In the genomic region with DNA sequence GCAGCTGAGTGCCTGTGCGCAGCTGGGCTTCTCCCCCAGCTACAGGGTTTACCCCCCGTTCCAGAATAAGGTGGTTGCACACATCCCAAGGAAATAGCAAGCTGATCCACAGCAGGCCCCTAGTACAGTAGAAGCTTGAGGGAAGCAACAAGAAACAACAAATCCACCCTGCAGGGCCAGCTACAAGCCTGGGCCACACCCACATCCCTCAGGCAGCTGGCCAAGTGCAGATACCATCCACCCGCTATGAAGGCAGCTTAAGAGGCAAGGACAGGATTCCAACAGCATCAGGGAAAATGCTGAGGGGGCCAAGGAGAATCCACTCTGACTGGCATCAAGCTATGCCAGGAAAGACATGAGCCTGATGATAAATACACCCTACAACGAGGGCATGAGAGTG, we compare ENCODE assay signal across 14 cellular contexts.
A peak's percentile ranks its signal among the peaks of the same experiment; 100 is the strongest.
DNase-seq lines count a peak whose midpoint lies in the region; ATAC-seq and TF ChIP-seq lines count a peak whose summit lies in the region.
"Had no signal": no experiment of that assay in that cellular context is flagged by ENCODE, and none has a peak within 500 bp of the region (broad histone marks: within the 10 kb centered on the region; RNA-seq: fewer than 3 reads in every experiment).

No MANE protein-coding gene starts in this region.

- intact Hi-C loops in posterior vena cava (cut with DNase I): loop anchor here in 1 of 2 donors (10.0 kb wide), 1 partner anchor 253 kb away; no protein-coding TSS in a partner anchor
- intact Hi-C loops in CD8-positive, alpha-beta T cell (cut with DNase I, micrococcal nuclease): no loop called here

- POLR2A ChIA-PET in CD8-positive, alpha-beta T cell (lab: Charles Lee): no interaction called here

- H3K4me3 ChIP-seq in RWPE2 (ENCODE audit: severe bottlenecking) (no peak overlapping the region), BE2C (ENCODE audit: low read depth, low read length) (no peak overlapping the region), H7 (ENCODE audit: insufficient read depth, low read depth, low read length) (no peak overlapping the region)
- no peak overlapping the region for H3K4me3 ChIP-seq in CD8-positive, alpha-beta T cell (ENCODE audit: low read depth, low read length)
- H3K4me3 ChIP-seq: HAP-1, suprapubic skin had no signal

- peak; percentile 85 for ATAC-seq in RWPE2 (ENCODE audit: low read depth)
- no peak for ATAC-seq in CD8-positive, alpha-beta T cell
- ATAC-seq in activated naive CD4-positive, alpha-beta T cell treated with anti-CD3 and anti-CD28 coated beads, Interleukin-2, amount 50 U/mL, for 72 hours: no peak

- H3K4me1 Mint-ChIP-seq in CD8-positive, alpha-beta T cell (ENCODE audit: low read depth): no peaks in the 10 kb centered on the region

- DNase-seq in COLO829 (ENCODE audit: low spot score) (peak; percentile 56), RWPE2 (ENCODE audit: low spot score) (peak; percentile 70), globus pallidus (ENCODE audit: low spot score) (peak; percentile 29), posterior vena cava (ENCODE audit: low spot score) (peak; percentile 89), BE2C (no peak), H7 (no peak)
- no peak for DNase-seq in CD8-positive, alpha-beta T cell
- no peak for DNase-seq in activated naive CD4-positive, alpha-beta T cell treated with anti-CD3 and anti-CD28 coated beads, Interleukin-2, amount 50 U/mL, for 72 hours (ENCODE audit: low spot score in 2 of 2)
- DNase-seq: DMS153; NCI-H146; RPMI8226; stimulated activated CD4-positive, alpha-beta T cell treated with anti-CD3 and anti-CD28 coated beads, Interleukin-2, amount 100 ng/mL, for 24 hours had no signal

- H3K27me3 Mint-ChIP-seq in CD8-positive, alpha-beta T cell (ENCODE audit: low read depth): no peaks in the 10 kb centered on the region

- H3K4me1 ChIP-seq in RWPE2 (ENCODE audit: insufficient read depth, poor library complexity, severe bottlenecking) (no peaks in the 10 kb centered on the region), BE2C (no peaks in the 10 kb centered on the region)
- no peaks in the 10 kb centered on the region for H3K4me1 ChIP-seq in CD8-positive, alpha-beta T cell (ENCODE audit: insufficient read depth, low read length)
- H3K4me1 ChIP-seq: HAP-1 had no signal

- H3K9me3 Mint-ChIP-seq in CD8-positive, alpha-beta T cell: no peaks in the 10 kb centered on the region
- H3K9me3 Mint-ChIP-seq in activated naive CD4-positive, alpha-beta T cell treated with anti-CD3 and anti-CD28 coated beads, Interleukin-2, amount 50 U/mL, for 72 hours: no peaks in the 10 kb centered on the region

- no peaks in the 10 kb centered on the region for H3K27me3 ChIP-seq in RWPE2 (ENCODE audit: insufficient read depth, poor library complexity, severe bottlenecking)
- no peaks in the 10 kb centered on the region for H3K27me3 ChIP-seq in BE2C
- no peaks in the 10 kb centered on the region for H3K27me3 ChIP-seq in H7 (ENCODE audit: control insufficient read depth, insufficient read depth, low read length)
- H3K27me3 ChIP-seq in CD8-positive, alpha-beta T cell (ENCODE audit: insufficient read depth, low read length): no peaks in the 10 kb centered on the region
- H3K27me3 ChIP-seq: suprapubic skin had no signal

- H3K27ac ChIP-seq in RWPE2 (ENCODE audit: poor library complexity, severe bottlenecking): no peak overlapping the region
- H3K27ac ChIP-seq in CD8-positive, alpha-beta T cell (ENCODE audit: low read depth, low read length): no peak overlapping the region

- no peaks in the 10 kb centered on the region for H3K36me3 Mint-ChIP-seq in CD8-positive, alpha-beta T cell
- H3K36me3 Mint-ChIP-seq in activated naive CD4-positive, alpha-beta T cell treated with anti-CD3 and anti-CD28 coated beads, Interleukin-2, amount 50 U/mL, for 72 hours: no peaks in the 10 kb centered on the region

- no peak for TF ChIP-seq CTCF in RWPE2 (IDR thresholded peaks at IDR 0.05; ENCODE audit: poor library complexity, severe bottlenecking)
- TF ChIP-seq CTCF in BE2C (IDR thresholded peaks at IDR 0.05; ENCODE audit: low read depth, low read length): no peak
- no peak for TF ChIP-seq CTCF in CD8-positive, alpha-beta T cell (IDR thresholded peaks at IDR 0.05)

- H3K36me3 ChIP-seq in RWPE2 (ENCODE audit: low read depth) (no peaks in the 10 kb centered on the region), BE2C (no peaks in the 10 kb centered on the region), H7 (replicated peaks; ENCODE audit: control insufficient read depth, insufficient read depth, low read length) (no peaks in the 10 kb centered on the region)
- no peaks in the 10 kb centered on the region for H3K36me3 ChIP-seq in CD8-positive, alpha-beta T cell (ENCODE audit: insufficient read depth, low read length)
- H3K36me3 ChIP-seq: HAP-1, suprapubic skin had no signal

- H3K27ac Mint-ChIP-seq in CD8-positive, alpha-beta T cell: no peak overlapping the region
- peak overlapping the region in 1 of 2 donors; percentile 53 for H3K27ac Mint-ChIP-seq in activated naive CD4-positive, alpha-beta T cell treated with anti-CD3 and anti-CD28 coated beads, Interleukin-2, amount 50 U/mL, for 72 hours

- CTCF ChIA-PET in CD8-positive, alpha-beta T cell (lab: Charles Lee): no interaction called here

- no peak overlapping the region for H3K4me3 Mint-ChIP-seq in CD8-positive, alpha-beta T cell

- H3K9me3 ChIP-seq in RWPE2 (ENCODE audit: severe bottlenecking) (no peaks in the 10 kb centered on the region), BE2C (no peaks in the 10 kb centered on the region)
- no peaks in the 10 kb centered on the region for H3K9me3 ChIP-seq in CD8-positive, alpha-beta T cell (ENCODE audit: low read length)
- H3K9me3 ChIP-seq: HAP-1, suprapubic skin had no signal

Comparison
In these comparisons a context has a peak if more than half of its experiments do, and no peak if none do; other contexts are left out.
1. DNase-seq: peak in COLO829 (single experiment), RWPE2 (single experiment), globus pallidus (single experiment) and posterior vena cava (single experiment); none in BE2C (single experiment), H7 (single experiment), CD8-positive, alpha-beta T cell (0 of 7) and activated naive CD4-positive, alpha-beta T cell treated with anti-CD3 and anti-CD28 coated beads, Interleukin-2, amount 50 U/mL, for 72 hours (0 of 2).